26 cellular contexts compared by ENCODE assay signal in the genomic region with DNA sequence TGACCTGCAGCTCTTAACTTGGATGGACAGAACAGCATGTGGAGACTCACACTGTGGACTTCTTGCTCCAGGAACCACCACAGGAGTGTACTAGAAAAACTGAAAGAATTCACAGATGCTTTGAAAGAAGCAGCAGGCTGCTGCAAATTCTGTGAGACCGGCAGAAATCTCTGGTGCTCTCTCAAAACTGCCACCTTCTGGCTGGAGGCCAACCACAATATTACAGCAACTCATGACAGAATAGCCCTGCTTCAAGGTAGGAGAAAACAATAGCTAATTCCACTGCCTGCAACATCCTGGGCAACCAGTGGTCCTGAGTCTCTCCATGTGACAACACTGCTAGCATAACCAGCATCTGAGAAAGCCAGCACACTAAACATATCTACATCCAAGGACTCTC. TPM values are rescaled to one million over a fixed set of nuclear protein-coding genes. Genes with fewer than 3 reads are reported as not detected.
DNase-seq lines count a peak whose midpoint lies in the region; ATAC-seq and TF ChIP-seq lines count a peak whose summit lies in the region.
"Had no signal": no experiment of that assay in that cellular context is flagged by ENCODE, and none has a peak within 500 bp of the region (broad histone marks: within the 10 kb centered on the region; RNA-seq: fewer than 3 reads in every experiment).

No MANE protein-coding gene starts in this region.

- POLR2A ChIA-PET in Caco-2 (lab: Charles Lee): no interaction called here

- H3K36me3 ChIP-seq in Caco-2 (ENCODE audit: control insufficient read depth, insufficient read depth, low read length) (peaks cover 3% of the 10 kb centered on the region; the same call in 1 of the 2 replicates), HAP-1 (replicated peaks) (no peaks in the 10 kb centered on the region)
- H3K36me3 ChIP-seq: right atrium auricular region, SJSA1 had no signal

- intact Hi-C loops in Caco-2 (cut with micrococcal nuclease; ENCODE audit: unreplicated experiment): loop anchor here (1.0 kb wide), 1 partner anchor 60 kb away; no protein-coding TSS in a partner anchor

- CTCF ChIA-PET in Caco-2 (lab: Charles Lee): interaction anchor here (0.5 to 1.8 kb wide), 5 partner anchors 15 to 96 kb away, joined by 3 to 9 read pairs (median 4); partner anchors contain the start of gene RNF6

- DNase-seq in Caco-2 (peak in 1 of 2 experiments; percentile 26), HT-29 (ENCODE audit: low spot score) (peak; percentile 41), astrocyte of the spinal cord (ENCODE audit: low read depth, low spot score) (peak; percentile 14), glomerular visceral epithelial cell (ENCODE audit: extremely low spot score) (peak; percentile 27), HAP-1 (ENCODE audit: low spot score in 2 of 2) (no peak)
- DNase-seq: activated CD8-positive, alpha-beta memory T cell treated with anti-CD3 and anti-CD28 coated beads, Interleukin-2, amount 50 U/mL, for 4 hours; Calu3; effector memory CD4-positive, alpha-beta T cell; glutamatergic neuron; MG63; naive thymus-derived CD8-positive, alpha-beta T cell; NCI-H1417 treated with DMSO at 0.1 percent for 48 hours; NCI-H510A; stimulated activated CD8-positive, alpha-beta memory T cell treated with anti-CD3 and anti-CD28 coated beads, Interleukin-4, amount 100 ng/mL, for 48 hours; T-helper 17 cell; upper lobe of right lung had no signal

- TF ChIP-seq CTCF in Caco-2 (IDR thresholded peaks at IDR 0.05; ENCODE audit: insufficient read depth in 1 of 2, low read depth in 1 of 2, low read length in 1 of 2, severe bottlenecking in 1 of 2, unreplicated experiment in 1 of 2) (no peak), astrocyte of the spinal cord (IDR thresholded peaks at IDR 0.05; ENCODE audit: low read depth, low read length) (no peak)

- BruUV-seq in Caco-2 (replicated peaks; lab: Mats Ljungman, UMichigan): no TSS peak

- peaks cover 32% of the 10 kb centered on the region for H3K4me1 Mint-ChIP-seq in Caco-2 (ENCODE audit: low read depth, unreplicated experiment)
- H3K4me1 Mint-ChIP-seq: mesothelial cell of epicardium had no signal

- H3K27me3 ChIP-seq in Caco-2 (replicated peaks; ENCODE audit: control insufficient read depth, insufficient read depth, low read length) (no peaks in the 10 kb centered on the region), HAP-1 (ENCODE audit: low read depth) (no peaks in the 10 kb centered on the region)
- H3K27me3 ChIP-seq: BLaER1 treated with 17β-estradiol and CSF1 and Interleukin-3, amounts not matched to agents 10 nM and 100 nM; MG63; right atrium auricular region; SJSA1; upper lobe of right lung had no signal

- in situ Hi-C loops in astrocyte of the spinal cord (cut with HindIII; ENCODE audit: low sequenced_read_pairs): no loop called here
- in situ Hi-C loops in HAP-1 (cut with MboI; ENCODE audit: low sequenced_read_pairs): no loop called here

- H3K4me3 Mint-ChIP-seq in Caco-2 (ENCODE audit: unreplicated experiment): no peak overlapping the region
- H3K4me3 Mint-ChIP-seq: activated naive CD8-positive, alpha-beta T cell; activated T-helper 17 cell treated with anti-CD3 and anti-CD28 coated beads, Interleukin-2, amount 50 U/mL, for 72 hours; mesothelial cell of epicardium; naive thymus-derived CD8-positive, alpha-beta T cell; T-helper 17 cell had no signal

- H3K4me1 ChIP-seq in Caco-2 (peaks cover 26% of the 10 kb centered on the region), HAP-1 (no peaks in the 10 kb centered on the region)
- H3K4me1 ChIP-seq: right atrium auricular region, SJSA1, upper lobe of right lung had no signal

- no peaks in the 10 kb centered on the region for H3K27me3 Mint-ChIP-seq in Caco-2 (ENCODE audit: insufficient read depth, unreplicated experiment)
- H3K27me3 Mint-ChIP-seq: activated naive CD8-positive, alpha-beta T cell; activated T-helper 17 cell treated with anti-CD3 and anti-CD28 coated beads, Interleukin-2, amount 50 U/mL, for 72 hours; naive thymus-derived CD8-positive, alpha-beta T cell; T-helper 17 cell had no signal

- ATAC-seq in HG02623 (IDR thresholded peaks at IDR 0.05; ENCODE audit: unreplicated experiment) (no peak), HG03565 (IDR thresholded peaks at IDR 0.05; ENCODE audit: unreplicated experiment) (no peak), HG03159 (IDR thresholded peaks at IDR 0.05; ENCODE audit: unreplicated experiment) (no peak)
- ATAC-seq: left lobe of liver; naive thymus-derived CD8-positive, alpha-beta T cell; T-helper 17 cell; upper lobe of right lung had no signal

- H3K27ac Mint-ChIP-seq in Caco-2 (ENCODE audit: unreplicated experiment): peak overlapping the region; percentile 65
- H3K27ac Mint-ChIP-seq: activated naive CD8-positive, alpha-beta T cell; activated T-helper 17 cell treated with anti-CD3 and anti-CD28 coated beads, Interleukin-2, amount 50 U/mL, for 72 hours; mesothelial cell of epicardium; T-helper 17 cell had no signal

- H3K9me3 ChIP-seq in Caco-2 (no peaks in the 10 kb centered on the region), HAP-1 (no peaks in the 10 kb centered on the region)
- H3K9me3 ChIP-seq: right atrium auricular region, SJSA1, upper lobe of right lung had no signal

- H3K36me3 Mint-ChIP-seq in Caco-2 (ENCODE audit: insufficient read depth, unreplicated experiment): peaks cover 23% of the 10 kb centered on the region

- H3K9me3 Mint-ChIP-seq in Caco-2 (ENCODE audit: unreplicated experiment): no peaks in the 10 kb centered on the region

- no peak overlapping the region for H3K4me3 ChIP-seq in Caco-2 (ENCODE audit: low read depth, low read length)
- no peak overlapping the region for H3K4me3 ChIP-seq in astrocyte of the spinal cord (ENCODE audit: low read depth, low read length)
- no peak overlapping the region for H3K4me3 ChIP-seq in HAP-1
- H3K4me3 ChIP-seq: BLaER1 treated with 17β-estradiol and CSF1 and Interleukin-3, amounts not matched to agents 10 nM and 100 nM; MG63; right atrium auricular region; SJSA1; upper lobe of right lung had no signal

RNA-seq across cellular contexts. Expression of gene CDK8, which starts 26.9 kb away (rescaled TPM):
- total RNA-seq in Caco-2 (2022): 35.1 and 35.9 TPM in 2 replicates
- total RNA-seq in HT-29 (2014; rRNA removed; shearing (Covaris generic)): 23.7 and 26.0 TPM in 2 replicates

RNA-seq across cellular contexts. Expression of gene RNF6, which starts 58.7 kb away (rescaled TPM):
- 39.1 and 41.4 TPM in 2 replicates for total RNA-seq in Caco-2 (2022)
- 50.3 and 55.6 TPM in 2 replicates for total RNA-seq in HT-29 (2014; rRNA removed; shearing (Covaris generic))

Comparison
In these comparisons a context has a peak if more than half of its experiments do, and no peak if none do; other contexts are left out.
1. DNase-seq: peak in HT-29 (single experiment), astrocyte of the spinal cord (single experiment) and glomerular visceral epithelial cell (single experiment); none in HAP-1 (0 of 2).